ENCODE assay signal across 9 cellular contexts in the genomic region with DNA sequence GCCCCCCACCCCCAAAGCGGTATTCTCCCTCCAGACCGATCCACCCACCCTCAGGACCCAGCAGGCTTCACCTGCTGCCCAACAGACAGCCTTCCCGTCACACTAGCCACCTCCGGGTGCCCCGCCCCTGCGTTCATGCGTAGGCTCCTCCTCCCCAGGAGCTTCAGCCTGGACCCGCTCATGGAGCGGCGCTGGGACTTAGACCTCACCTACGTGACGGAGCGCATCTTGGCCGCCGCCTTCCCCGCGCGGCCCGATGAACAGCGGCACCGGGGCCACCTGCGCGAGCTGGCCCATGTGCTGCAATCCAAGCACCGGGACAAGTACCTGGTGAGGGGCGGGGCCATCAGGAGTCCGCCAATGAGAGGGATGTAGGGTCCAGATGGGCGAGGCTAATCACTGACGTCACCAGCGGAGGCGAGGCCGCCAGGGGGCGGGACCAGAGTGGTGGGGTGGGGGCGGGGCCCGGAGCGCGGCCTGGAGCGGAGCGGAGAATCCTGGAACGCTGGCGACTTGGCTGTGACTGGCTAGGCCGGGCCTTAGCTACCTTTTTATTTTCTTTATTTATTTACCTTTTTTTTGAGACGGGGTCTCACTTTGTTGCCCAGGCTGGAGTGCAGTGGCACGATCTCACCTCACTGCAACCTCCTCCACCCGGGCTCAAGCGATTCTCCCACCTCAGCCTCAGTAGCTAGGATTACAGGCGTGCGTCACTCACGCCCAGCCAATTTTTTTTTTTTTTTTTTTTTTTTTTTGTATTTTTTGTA. TPM values are rescaled to one million over a fixed set of nuclear protein-coding genes. Genes with fewer than 3 reads are reported as not detected.
DNase-seq lines count a peak whose midpoint lies in the region; ATAC-seq, FAIRE-seq and TF ChIP-seq lines count a peak whose summit lies in the region.
"Had no signal": no experiment of that assay in that cellular context is flagged by ENCODE, and none has a peak within 500 bp of the region (broad histone marks: within the 10 kb centered on the region; RNA-seq: fewer than 3 reads in every experiment).

No MANE protein-coding gene starts in this region.

- ATAC-seq in HG03064 (IDR thresholded peaks at IDR 0.05; ENCODE audit: low read depth, unreplicated experiment), result peak; percentile 85

- peaks cover 39 to 51% of the 10 kb centered on the region in 2 donors for H3K4me1 ChIP-seq in kidney (ENCODE audit: control insufficient read depth in 1 of 2, insufficient read depth in 1 of 2, low read depth in 1 of 2, low read length in 2 of 2)

- TF ChIP-seq CTCF in kidney (IDR thresholded peaks at IDR 0.05; ENCODE audit: borderline replicate concordance, extremely low read depth, insufficient read depth), result no peak

- peak overlapping the region; percentile 95 to 99 for H3K27ac ChIP-seq in kidney (ENCODE audit: low read depth in 2 of 2, low read length in 2 of 2)

- no peaks in the 10 kb centered on the region for H3K9me3 ChIP-seq in kidney (ENCODE audit: control insufficient read depth in 1 of 2, low read length in 2 of 2)

- H3K36me3 ChIP-seq in kidney (ENCODE audit: control insufficient read depth in 1 of 2, insufficient read depth in 2 of 2, low read length in 2 of 2), result peaks cover 12 to 22% of the 10 kb centered on the region in 2 donors

- FAIRE-seq in kidney (lab: Jason Lieb, UNC), result peak; percentile 17
- FAIRE-seq: A204.1 had no signal

- peak; percentile 95 for DNase-seq in SIG-M5 treated with dmso at 0.1 percent for 504 hours (lab: John Stamatoyannopoulos, UW; ENCODE audit: unreplicated experiment)
- DNase-seq in SIG-M5 (lab: John Stamatoyannopoulos, UW), result no peak
- DNase-seq in NCI-H2171 treated with DMSO at 0.1 percent for 48 hours (lab: John Stamatoyannopoulos, UW), result peak; percentile 97
- peak; percentile 90 for DNase-seq in activated CD4-positive, CD25-positive, alpha-beta regulatory T cell treated with anti-CD3 and anti-CD28 coated beads, Interleukin-2, amount 50 U/mL, for 72 hours
- peak; percentile 90 to 93 for DNase-seq in cerebellar nuclear complex (lab: John Stamatoyannopoulos, UW)
- peak; percentile 98 for DNase-seq in kidney
- peak; percentile 85 for DNase-seq in stimulated activated CD4-positive, alpha-beta T cell treated with anti-CD3 and anti-CD28 coated beads, Interleukin-15, amount 100 ng/mL, for 1 hour (ENCODE audit: low read depth in 1 of 2, low spot score in 1 of 2)

- peak overlapping the region; percentile 49 to 60 for H3K9ac ChIP-seq in kidney (ENCODE audit: low read length in 2 of 2)

- intact Hi-C loops in kidney (cut with DNase I), result no loop called here

- H3K4me3 ChIP-seq in kidney (ENCODE audit: low read length in 2 of 2), result peak overlapping the region; percentile 55 to 66

RNA-seq across cellular contexts. Expression of gene TNS2, which starts 4.4 kb away (rescaled TPM):
- total RNA-seq in kidney, result 179 TPM
- polyA plus RNA-seq in kidney (ENCODE audit: insufficient read depth, low read depth, low replicate concordance), result 90.1 TPM

RNA-seq across cellular contexts. Expression of gene SPRYD3, which starts 24.9 kb away (rescaled TPM):
- 72.3 TPM for total RNA-seq in kidney
- polyA plus RNA-seq in kidney (ENCODE audit: insufficient read depth, low read depth, low replicate concordance), result 40.0 TPM

RNA-seq across cellular contexts. Expression of gene IGFBP6, which starts 43.2 kb away (rescaled TPM):
- total RNA-seq in kidney, result 203 TPM
- polyA plus RNA-seq in kidney (ENCODE audit: insufficient read depth, low read depth, low replicate concordance), result 57.3 TPM

RNA-seq across cellular contexts. Expression of gene EIF4B, which starts 48.0 kb away (rescaled TPM):
- total RNA-seq in kidney, result 417 TPM
- polyA plus RNA-seq in kidney (ENCODE audit: insufficient read depth, low read depth, low replicate concordance), result 114 TPM

RNA-seq across cellular contexts. Expression of gene SOAT2, which starts 49.0 kb away (rescaled TPM):
- total RNA-seq in kidney, result 0.19 TPM
- 0.26 TPM for polyA plus RNA-seq in kidney (ENCODE audit: insufficient read depth, low read depth, low replicate concordance)
